8 cellular contexts compared by ENCODE assay signal in the genomic region with DNA sequence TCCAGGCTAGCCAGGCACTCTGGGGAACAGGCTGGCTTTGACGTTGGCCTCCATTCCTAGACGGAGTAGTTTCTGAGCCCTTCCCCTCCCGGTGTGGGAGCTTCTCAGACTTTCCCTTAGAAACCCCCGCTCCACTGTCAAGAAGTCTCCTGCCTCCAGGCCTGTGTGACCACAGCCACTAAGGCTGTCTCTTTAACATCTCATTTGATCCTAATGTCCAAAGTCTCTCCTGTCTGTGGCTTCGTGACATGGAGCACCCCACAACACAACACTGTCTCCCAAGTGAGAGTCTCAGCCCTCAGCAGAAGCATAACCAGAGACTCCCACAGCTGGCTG. TPM values are rescaled to one million over a fixed set of nuclear protein-coding genes. Genes with fewer than 3 reads are reported as not detected.
DNase-seq lines count a peak whose midpoint lies in the region; ATAC-seq and TF ChIP-seq lines count a peak whose summit lies in the region.

No MANE protein-coding gene starts in this region.

- H3K4me1 ChIP-seq in OCI-LY1 (ENCODE audit: insufficient read depth, low read length, severe bottlenecking) (peaks cover 71% of the 10 kb centered on the region), esophagus (ENCODE audit: control insufficient read depth in 2 of 2, insufficient read depth in 2 of 2, low read length in 1 of 2) (peaks cover 28 to 64% of the 10 kb centered on the region in 2 donors), spleen (peaks cover 72 to 100% (median 96%) of the 10 kb centered on the region in 6 donors)

- DNase-seq in spleen (no peak), NAMALWA (ENCODE audit: low spot score) (no peak), NCI-H1694 (lab: John Stamatoyannopoulos, UW) (no peak), SK-N-DZ (ENCODE audit: low spot score) (no peak)
- DNase-seq in activated CD4-positive, alpha-beta T cell treated with anti-CD3 and anti-CD28 coated beads, Interleukin-2, amount 50 U/mL, for 4 hours: no peak

- 18 to 21% methylated on average over 5 of the region's 5 CpGs for WGBS in esophagus, 2 donors
- WGBS in spleen, 5 donors: 13 to 23% (median 15%) methylated on average over 5 of the region's 5 CpGs

- intact Hi-C loops in spleen (cut with DNase I; ENCODE audit: low total_unique reads): no loop called here

- no peaks in the 10 kb centered on the region for H3K9me2 ChIP-seq in OCI-LY1 (ENCODE audit: low read depth, low read length)

- H4K20me1 ChIP-seq in OCI-LY1 (ENCODE audit: insufficient read depth, low read length): no peaks in the 10 kb centered on the region

- H3K79me2 ChIP-seq in OCI-LY1 (ENCODE audit: insufficient read depth, low read length): 0 out of 2 replicates have a peak, but pooled peaks cover 4% of the 10 kb centered on the region

- TF ChIP-seq POLR2A in spleen (IDR thresholded peaks at IDR 0.05): no peak

- ATAC-seq in GM19395 (IDR thresholded peaks at IDR 0.05; ENCODE audit: unreplicated experiment): peak; percentile 17

- H3K36me3 ChIP-seq in OCI-LY1 (ENCODE audit: insufficient read depth, low read length): peaks cover 39% of the 10 kb centered on the region
- peaks cover 7 to 32% of the 10 kb centered on the region in 2 donors for H3K36me3 ChIP-seq in esophagus (ENCODE audit: control insufficient read depth in 2 of 2, insufficient read depth in 2 of 2, low read length in 1 of 2)
- peaks cover 5 to 43% (median 38%) of the 10 kb centered on the region in 6 donors for H3K36me3 ChIP-seq in spleen

- H3K9ac ChIP-seq in OCI-LY1 (ENCODE audit: low read length): peak overlapping the region; percentile 67

- no peak for TF ChIP-seq CTCF in OCI-LY1 (IDR thresholded peaks at IDR 0.05; ENCODE audit: low read length)
- TF ChIP-seq CTCF in spleen (IDR thresholded peaks at IDR 0.05 in 8 of 11, conservative IDR thresholded peaks at IDR 0.05 in 3 of 11): no peak

- H3K4me3 ChIP-seq in OCI-LY1 (ENCODE audit: low read depth, low read length, poor library complexity, severe bottlenecking) (peak overlapping the region; percentile 55), esophagus (ENCODE audit: low read depth in 1 of 2, low read length in 2 of 2) (peak overlapping the region; percentile 13 to 17), spleen (peak overlapping the region in 5 of 8 donors; percentile 19 to 60 (median 27))

- H2AFZ ChIP-seq in OCI-LY1 (ENCODE audit: low read length): no peak overlapping the region

- H3K27ac ChIP-seq in OCI-LY1 (ENCODE audit: low read depth, low read length, poor library complexity, severe bottlenecking) (peak overlapping the region; percentile 94), esophagus (ENCODE audit: low read depth in 2 of 2, low read length in 1 of 2) (peak overlapping the region; percentile 84 to 94), spleen (peak overlapping the region; percentile 81 to 100 (median 98))

- no peaks in the 10 kb centered on the region for H3K9me3 ChIP-seq in OCI-LY1 (ENCODE audit: low read length)
- H3K9me3 ChIP-seq in esophagus (ENCODE audit: control insufficient read depth in 2 of 2, insufficient read depth in 1 of 2, low read depth in 1 of 2, low read length in 1 of 2): no peaks in the 10 kb centered on the region
- H3K9me3 ChIP-seq in spleen: no peaks in the 10 kb centered on the region

- H3K4me2 ChIP-seq in OCI-LY1 (ENCODE audit: low read length): peak overlapping the region; percentile 84

- no peaks in the 10 kb centered on the region for H3F3A ChIP-seq in OCI-LY1 (ENCODE audit: insufficient read depth, low read length)

- H3K27me3 ChIP-seq in OCI-LY1 (ENCODE audit: insufficient read depth, low read length) (no peaks in the 10 kb centered on the region), esophagus (ENCODE audit: control insufficient read depth in 1 of 2, insufficient read depth in 2 of 2, low read length in 2 of 2) (no peaks in the 10 kb centered on the region), spleen (replicated peaks in 1 of 7) (no peaks in the 10 kb centered on the region)

RNA-seq across cellular contexts. Expression of a gene that starts 6.0 kb away (rescaled TPM):
- 10 to 100 TPM; 16.8 to 21.4 TPM for polyA plus RNA-seq in esophagus
- total RNA-seq in spleen: 10 to 100 TPM; 18.2 to 57.0 (median 34.6) TPM
- polyA plus RNA-seq in spleen: 10 to 100 TPM in 2 of 3 donors, 1 to 10 TPM in 1; 7.1 to 15.1 (median 10.2) TPM
- 1.2 and 1.5 TPM in 2 replicates for polyA plus RNA-seq in SK-N-DZ (2014; cell fraction: cytosol; rRNA removed)
- 0.33 and 2.7 TPM in 2 replicates for polyA plus RNA-seq in SK-N-DZ (2014; cell fraction: nucleus; rRNA removed)

RNA-seq across cellular contexts. Expression of a gene that starts 39.9 kb away (rescaled TPM):
- polyA plus RNA-seq in esophagus (1 to 10 TPM; 1.8 to 5.6 TPM), spleen (10 to 100 TPM; 15.2 to 34.3 (median 18.6) TPM)
- total RNA-seq in spleen: 10 to 100 TPM; 11.6 to 17.5 (median 13.2) TPM
- 0.39 and 1.3 TPM in 2 replicates for polyA plus RNA-seq in SK-N-DZ (2014; cell fraction: cytosol; rRNA removed)
- 6.7 and 14.7 TPM in 2 replicates for polyA plus RNA-seq in SK-N-DZ (2014; cell fraction: nucleus; rRNA removed)

RNA-seq across cellular contexts. Expression of a gene that starts 39.9 kb away (rescaled TPM):
- polyA plus RNA-seq in esophagus: 10 to 100 TPM; 30.9 to 32.0 TPM
- total RNA-seq in spleen: 10 to 100 TPM; 47.3 to 74.5 (median 65.5) TPM
- polyA plus RNA-seq in spleen: 10 to 100 TPM; 20.6 to 35.5 (median 26.3) TPM
- polyA plus RNA-seq in SK-N-DZ (2014; cell fraction: cytosol; rRNA removed): 21.9 and 25.3 TPM in 2 replicates
- polyA plus RNA-seq in SK-N-DZ (2014; cell fraction: nucleus; rRNA removed): 86.3 and 110 TPM in 2 replicates

RNA-seq across cellular contexts. Expression of a gene that starts 45.1 kb away (rescaled TPM):
- under 1 TPM; 0.07 to 0.10 TPM for polyA plus RNA-seq in esophagus
- under 1 TPM in 4 of 7 donors, not detected in 3; 0.09 to 0.70 (median 0.39) TPM for total RNA-seq in spleen
- under 1 TPM; 0.06 to 0.30 (median 0.12) TPM for polyA plus RNA-seq in spleen
- not detected in 2 replicates for polyA plus RNA-seq in SK-N-DZ (2014; cell fraction: cytosol; rRNA removed)
- polyA plus RNA-seq in SK-N-DZ (2014; cell fraction: nucleus; rRNA removed): not detected in 2 replicates
